In the genomic region with DNA sequence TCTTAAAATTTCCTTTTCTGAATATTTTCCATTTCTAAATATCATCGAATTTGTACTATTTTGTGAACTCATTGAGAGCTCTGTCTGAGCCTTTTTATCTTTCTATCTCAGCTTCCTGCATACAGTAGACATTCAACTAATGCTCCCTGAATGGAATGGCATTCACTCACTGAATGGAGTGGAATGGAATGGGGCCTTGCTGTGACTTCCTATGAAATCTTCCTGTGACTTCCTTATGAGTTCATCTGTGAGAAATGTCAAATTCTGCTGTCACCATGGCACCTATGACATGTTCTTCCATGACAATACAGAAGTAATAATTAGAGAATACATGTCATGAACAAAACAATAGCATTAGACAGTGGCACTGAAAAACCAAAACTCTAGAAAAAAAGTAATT, we compare ENCODE assay signal across 40 cellular contexts.
"Had no signal": no experiment of that assay in that cellular context is flagged by ENCODE, and none has a peak within 500 bp of the region (broad histone marks: within the 10 kb centered on the region; RNA-seq: fewer than 3 reads in every experiment).

No MANE protein-coding gene starts in this region.

- H3K4me1 ChIP-seq: adrenal gland, ascending aorta, body of pancreas, breast epithelium had no signal

- H3K9me3 ChIP-seq: adrenal gland, ascending aorta, body of pancreas, breast epithelium had no signal

- H3K9me3 Mint-ChIP-seq: activated naive CD4-positive, alpha-beta T cell treated with anti-CD3 and anti-CD28 coated beads for 36 hours; activated naive CD4-positive, alpha-beta T cell treated with anti-CD3 and anti-CD28 coated beads, Interleukin-2, amount 10 ng/mL, durations not matched to agents 7 days and 5 days; activated naive CD4-positive, alpha-beta T cell treated with anti-CD3 and anti-CD28 coated beads, Interleukin-2, amount 50 U/mL, for 24 hours; activated naive CD4-positive, alpha-beta T cell treated with anti-CD3 and anti-CD28 coated beads, Interleukin-2, amount 50 U/mL, for 72 hours; activated naive CD8-positive, alpha-beta T cell treated with anti-CD3 and anti-CD28 coated beads for 36 hours; activated naive CD8-positive, alpha-beta T cell treated with anti-CD3 and anti-CD28 coated beads, Interleukin-2, amount 10 ng/mL, durations not matched to agents 7 days and 5 days; activated naive CD8-positive, alpha-beta T cell treated with anti-CD3 and anti-CD28 coated beads, Interleukin-2, amount 50 U/mL, for 24 hours; activated T-cell treated with anti-CD3 and anti-CD28 coated beads, Interleukin-2, amount 50 U/mL, for 24 hours; activated T-cell treated with anti-CD3 and anti-CD28 coated beads, Interleukin-2, amount 50 U/mL, for 4 hours; activated T-cell treated with anti-CD3 and anti-CD28 coated beads, Interleukin-2, amount 50 U/mL, for 72 hours; activated T-helper 1 cell treated with anti-CD3 and anti-CD28 coated beads, Interleukin-12 subunit alpha, Interleukin-12 subunit beta, Interleukin-2, Interleukin-4 antibody, amounts not matched to agents 30 ng/mL and 10 ng/mL and 1 ng/mL, durations not matched to agents 14 hours and 24 hours and 36 hours; activated T-helper 17 cell treated with anti-CD3 and anti-CD28 coated beads, Interleukin-2, amount 50 U/mL, for 72 hours; activated T-helper 2 cell treated with anti-CD3 and anti-CD28 coated beads, Interferon-gamma antibody, Interleukin-2, Interleukin-4, amounts not matched to agents 10 μg/mL and 5 μg/mL and 100 μg/mL, durations not matched to agents 14 hours and 24 hours and 36 hours; brain; central memory CD8-positive, alpha-beta T cell had no signal

- DNase-seq: activated effector memory CD4-positive, alpha-beta T cell treated with anti-CD3 and anti-CD28 coated beads, Interleukin-2, amount 50 U/mL, for 16 hours; activated effector memory CD4-positive, alpha-beta T cell treated with Interleukin-2 at 50 U/mL for 16 hours; activated gamma-delta T cell; activated gamma-delta T cell treated with Interleukin-2 at 50 U/mL for 16 hours; activated naive CD4-positive, alpha-beta T cell; activated naive CD4-positive, alpha-beta T cell treated with anti-CD3 and anti-CD28 coated beads for 36 hours; activated naive CD4-positive, alpha-beta T cell treated with anti-CD3 and anti-CD28 coated beads, Interleukin-2, amount 10 ng/mL, durations not matched to agents 7 days and 5 days; activated naive CD4-positive, alpha-beta T cell treated with anti-CD3 and anti-CD28 coated beads, Interleukin-2, amount 50 U/mL, for 16 hours; activated naive CD4-positive, alpha-beta T cell treated with Interleukin-2 at 50 U/mL for 16 hours; activated naive CD8-positive, alpha-beta T cell treated with anti-CD3 and anti-CD28 coated beads for 36 hours; activated naive CD8-positive, alpha-beta T cell treated with anti-CD3 and anti-CD28 coated beads, Interleukin-2, amount 10 ng/mL, durations not matched to agents 7 days and 5 days; activated naive CD8-positive, alpha-beta T cell treated with anti-CD3 and anti-CD28 coated beads, Interleukin-2, amount 50 U/mL, for 24 hours; activated T-cell treated with anti-CD3 and anti-CD28 coated beads, Interleukin-2, amount 50 U/mL, for 1 hour; activated T-cell treated with anti-CD3 and anti-CD28 coated beads, Interleukin-2, amount 50 U/mL, for 24 hours; activated T-cell treated with anti-CD3 and anti-CD28 coated beads, Interleukin-2, amount 50 U/mL, for 4 hours; activated T-cell treated with anti-CD3 and anti-CD28 coated beads, Interleukin-2, amount 50 U/mL, for 48 hours; activated T-cell treated with anti-CD3 and anti-CD28 coated beads, Interleukin-2, amount 50 U/mL, for 72 hours; adrenal gland; amniotic stem cell; amygdala; anterior cingulate cortex; aorta; body of pancreas; brain microvascular endothelial cell; caudate nucleus; central memory CD4-positive, alpha-beta T cell; cerebellar nuclear complex had no signal

- ATAC-seq: activated naive CD4-positive, alpha-beta T cell treated with anti-CD3 and anti-CD28 coated beads, Interleukin-2, amount 50 U/mL, for 72 hours; activated naive CD8-positive, alpha-beta T cell treated with anti-CD3 and anti-CD28 coated beads, Interleukin-2, amount 50 U/mL, for 24 hours; activated T-cell treated with anti-CD3 and anti-CD28 coated beads, Interleukin-2, amount 50 U/mL, for 4 hours; activated T-cell treated with anti-CD3 and anti-CD28 coated beads, Interleukin-2, amount 50 U/mL, for 72 hours; activated T-helper 17 cell treated with anti-CD3 and anti-CD28 coated beads, Interleukin-2, amount 50 U/mL, for 72 hours; body of pancreas had no signal

- H3K27me3 ChIP-seq: adrenal gland, ascending aorta, body of pancreas, brain microvascular endothelial cell, breast epithelium, cardiac muscle cell had no signal

- H3K4me3 ChIP-seq: adrenal gland, ascending aorta, body of pancreas, breast epithelium, cardiac muscle cell had no signal

- H3K27ac Mint-ChIP-seq: activated naive CD4-positive, alpha-beta T cell treated with anti-CD3 and anti-CD28 coated beads for 36 hours; activated naive CD4-positive, alpha-beta T cell treated with anti-CD3 and anti-CD28 coated beads, Interleukin-2, amount 10 ng/mL, durations not matched to agents 7 days and 5 days; activated naive CD4-positive, alpha-beta T cell treated with anti-CD3 and anti-CD28 coated beads, Interleukin-2, amount 50 U/mL, for 24 hours; activated naive CD4-positive, alpha-beta T cell treated with anti-CD3 and anti-CD28 coated beads, Interleukin-2, amount 50 U/mL, for 72 hours; activated naive CD8-positive, alpha-beta T cell; activated naive CD8-positive, alpha-beta T cell treated with anti-CD3 and anti-CD28 coated beads for 36 hours; activated naive CD8-positive, alpha-beta T cell treated with anti-CD3 and anti-CD28 coated beads, Interleukin-2, amount 10 ng/mL, durations not matched to agents 7 days and 5 days; activated naive CD8-positive, alpha-beta T cell treated with anti-CD3 and anti-CD28 coated beads, Interleukin-2, amount 50 U/mL, for 24 hours; activated T-cell treated with anti-CD3 and anti-CD28 coated beads, Interleukin-2, amount 50 U/mL, for 24 hours; activated T-cell treated with anti-CD3 and anti-CD28 coated beads, Interleukin-2, amount 50 U/mL, for 72 hours; activated T-helper 1 cell treated with anti-CD3 and anti-CD28 coated beads, Interleukin-12 subunit alpha, Interleukin-12 subunit beta, Interleukin-2, Interleukin-4 antibody, amounts not matched to agents 30 ng/mL and 10 ng/mL and 1 ng/mL, durations not matched to agents 14 hours and 24 hours and 36 hours; activated T-helper 17 cell treated with anti-CD3 and anti-CD28 coated beads, Interleukin-2, amount 50 U/mL, for 72 hours; activated T-helper 2 cell treated with anti-CD3 and anti-CD28 coated beads, Interferon-gamma antibody, Interleukin-2, Interleukin-4, amounts not matched to agents 10 μg/mL and 5 μg/mL and 100 μg/mL, durations not matched to agents 14 hours and 24 hours and 36 hours; brain had no signal

- H3K27ac ChIP-seq: adrenal gland, ascending aorta, body of pancreas, brain microvascular endothelial cell, breast epithelium, cardiac muscle cell had no signal

- H3K36me3 Mint-ChIP-seq: activated naive CD4-positive, alpha-beta T cell treated with anti-CD3 and anti-CD28 coated beads, Interleukin-2, amount 10 ng/mL, durations not matched to agents 7 days and 5 days; activated naive CD4-positive, alpha-beta T cell treated with anti-CD3 and anti-CD28 coated beads, Interleukin-2, amount 50 U/mL, for 24 hours; activated naive CD4-positive, alpha-beta T cell treated with anti-CD3 and anti-CD28 coated beads, Interleukin-2, amount 50 U/mL, for 72 hours; activated naive CD8-positive, alpha-beta T cell; activated naive CD8-positive, alpha-beta T cell treated with anti-CD3 and anti-CD28 coated beads for 36 hours; activated naive CD8-positive, alpha-beta T cell treated with anti-CD3 and anti-CD28 coated beads, Interleukin-2, amount 10 ng/mL, durations not matched to agents 7 days and 5 days; brain had no signal

- H3K4me3 Mint-ChIP-seq: activated naive CD4-positive, alpha-beta T cell treated with anti-CD3 and anti-CD28 coated beads for 36 hours; activated naive CD4-positive, alpha-beta T cell treated with anti-CD3 and anti-CD28 coated beads, Interleukin-2, amount 10 ng/mL, durations not matched to agents 7 days and 5 days; activated naive CD4-positive, alpha-beta T cell treated with anti-CD3 and anti-CD28 coated beads, Interleukin-2, amount 50 U/mL, for 24 hours; activated naive CD8-positive, alpha-beta T cell; activated naive CD8-positive, alpha-beta T cell treated with anti-CD3 and anti-CD28 coated beads for 36 hours; activated naive CD8-positive, alpha-beta T cell treated with anti-CD3 and anti-CD28 coated beads, Interleukin-2, amount 10 ng/mL, durations not matched to agents 7 days and 5 days; activated naive CD8-positive, alpha-beta T cell treated with anti-CD3 and anti-CD28 coated beads, Interleukin-2, amount 50 U/mL, for 24 hours; activated T-cell treated with anti-CD3 and anti-CD28 coated beads, Interleukin-2, amount 50 U/mL, for 24 hours; activated T-cell treated with anti-CD3 and anti-CD28 coated beads, Interleukin-2, amount 50 U/mL, for 4 hours; activated T-cell treated with anti-CD3 and anti-CD28 coated beads, Interleukin-2, amount 50 U/mL, for 72 hours; activated T-helper 1 cell treated with anti-CD3 and anti-CD28 coated beads, Interleukin-12 subunit alpha, Interleukin-12 subunit beta, Interleukin-2, Interleukin-4 antibody, amounts not matched to agents 30 ng/mL and 10 ng/mL and 1 ng/mL, durations not matched to agents 14 hours and 24 hours and 36 hours; activated T-helper 17 cell treated with anti-CD3 and anti-CD28 coated beads, Interleukin-2, amount 50 U/mL, for 72 hours; brain; central memory CD8-positive, alpha-beta T cell had no signal

- H3K36me3 ChIP-seq: adrenal gland, ascending aorta, brain microvascular endothelial cell, breast epithelium, cardiac muscle cell had no signal

- FAIRE-seq: astrocyte, bronchial epithelial cell had no signal

- H3K27me3 Mint-ChIP-seq: activated naive CD4-positive, alpha-beta T cell treated with anti-CD3 and anti-CD28 coated beads, Interleukin-2, amount 10 ng/mL, durations not matched to agents 7 days and 5 days; activated naive CD4-positive, alpha-beta T cell treated with anti-CD3 and anti-CD28 coated beads, Interleukin-2, amount 50 U/mL, for 24 hours; activated naive CD8-positive, alpha-beta T cell treated with anti-CD3 and anti-CD28 coated beads, Interleukin-2, amount 50 U/mL, for 24 hours; activated T-cell treated with anti-CD3 and anti-CD28 coated beads, Interleukin-2, amount 50 U/mL, for 24 hours; brain; central memory CD8-positive, alpha-beta T cell had no signal

- H3K4me1 Mint-ChIP-seq: activated naive CD4-positive, alpha-beta T cell treated with anti-CD3 and anti-CD28 coated beads, Interleukin-2, amount 10 ng/mL, durations not matched to agents 7 days and 5 days; activated naive CD4-positive, alpha-beta T cell treated with anti-CD3 and anti-CD28 coated beads, Interleukin-2, amount 50 U/mL, for 24 hours; activated naive CD8-positive, alpha-beta T cell treated with anti-CD3 and anti-CD28 coated beads for 36 hours; activated naive CD8-positive, alpha-beta T cell treated with anti-CD3 and anti-CD28 coated beads, Interleukin-2, amount 10 ng/mL, durations not matched to agents 7 days and 5 days; activated naive CD8-positive, alpha-beta T cell treated with anti-CD3 and anti-CD28 coated beads, Interleukin-2, amount 50 U/mL, for 24 hours; activated T-helper 17 cell treated with anti-CD3 and anti-CD28 coated beads, Interleukin-2, amount 50 U/mL, for 72 hours; brain; central memory CD8-positive, alpha-beta T cell had no signal
